In genomic region chr1:235910357-235911299, GRCh38 we compare ENCODE assay signal across 8 cellular contexts. TPM values are rescaled to one million over a fixed set of nuclear protein-coding genes. Genes with fewer than 3 reads are reported as not detected.
A peak's percentile ranks its signal among the peaks of the same experiment; 100 is the strongest.
DNase-seq lines count a peak whose midpoint lies in the region; TF ChIP-seq lines count a peak whose summit lies in the region.

No MANE protein-coding gene starts in this region.

- H3K4me3 Mint-ChIP-seq in nephron progenitor cell = no peak overlapping the region

- H3K9me3 Mint-ChIP-seq in nephron progenitor cell = no peaks in the 10 kb centered on the region

- peak; percentile 14 for DNase-seq in stimulated activated CD4-positive, alpha-beta T cell treated with anti-CD3 and anti-CD28 coated beads, Interleukin-12 subunit alpha, Interleukin-12 subunit beta, amount 100 ng/mL, for 4 hours
- DNase-seq in stimulated activated CD4-positive, alpha-beta T cell treated with anti-CD3 and anti-CD28 coated beads, Interleukin-4, amount 100 ng/mL, for 1 hour = no peak
- DNase-seq in SK-MEL-5 (ENCODE audit: low read depth, low spot score) (peak; percentile 63), ecto neural progenitor cell (ENCODE audit: low spot score) (peak; percentile 76), nephron progenitor cell (peak; percentile 30), GM19238 (ENCODE audit: insufficient read length, low spot score) (no peak), DMS79 (lab: John Stamatoyannopoulos, UW) (no peak)
- DNase-seq in NK-92 treated with Interleukin-12 subunit alpha and Interleukin-12 subunit beta, amount 100 ng/mL, for 24 hours (lab: John Stamatoyannopoulos, UW) = no peak

- H3K27me3 Mint-ChIP-seq in nephron progenitor cell (ENCODE audit: low read depth, poor library complexity) = peaks cover 6% of the 10 kb centered on the region

- H3K36me3 Mint-ChIP-seq in nephron progenitor cell (ENCODE audit: low read depth) = no peaks in the 10 kb centered on the region

- no peak for TF ChIP-seq CTCF in nephron progenitor cell (IDR thresholded peaks at IDR 0.05)

- in situ Hi-C loops in SK-MEL-5 (cut with HindIII; ENCODE audit: low pct_unique_long_range_greater_than_20kb, low sequenced_read_pairs) = no loop called here

- H3K4me1 Mint-ChIP-seq in nephron progenitor cell = peaks cover 41% of the 10 kb centered on the region

- no peak overlapping the region for H3K27ac Mint-ChIP-seq in nephron progenitor cell

RNA-seq across cellular contexts. Expression of gene LYST, which starts 43.9 kb away (rescaled TPM):
- 146 and 166 TPM in 2 replicates for total RNA-seq in SK-MEL-5 (2014; rRNA removed; shearing (Covaris generic))
- 69.2 and 92.3 TPM in 2 replicates for polyA plus RNA-seq in SK-MEL-5 (2015; cell fraction: cytosol; rRNA removed)
- 374 and 406 TPM in 2 replicates for polyA plus RNA-seq in SK-MEL-5 (2015; cell fraction: nucleus; rRNA removed)

Comparison
In these comparisons a context has a peak if more than half of its experiments do, and no peak if none do; other contexts are left out.
1. DNase-seq: peak in stimulated activated CD4-positive, alpha-beta T cell treated with anti-CD3 and anti-CD28 coated beads, Interleukin-12 subunit alpha, Interleukin-12 subunit beta, amount 100 ng/mL, for 4 hours (single experiment), SK-MEL-5 (single experiment), ecto neural progenitor cell (single experiment) and nephron progenitor cell (single experiment); none in stimulated activated CD4-positive, alpha-beta T cell treated with anti-CD3 and anti-CD28 coated beads, Interleukin-4, amount 100 ng/mL, for 1 hour (single experiment), GM19238 (single experiment), NK-92 treated with Interleukin-12 subunit alpha and Interleukin-12 subunit beta, amount 100 ng/mL, for 24 hours (single experiment) and DMS79 (single experiment).